In genomic region chr13:100203696-100204367, GRCh38 we compare ENCODE assay signal across 10 cellular contexts.
DNase-seq lines count a peak whose midpoint lies in the region; ATAC-seq and TF ChIP-seq lines count a peak whose summit lies in the region.
"Had no signal": no experiment of that assay in that cellular context is flagged by ENCODE, and none has a peak within 500 bp of the region (broad histone marks: within the 10 kb centered on the region; RNA-seq: fewer than 3 reads in every experiment).

No MANE protein-coding gene starts in this region.

- TF ChIP-seq CTCF in neural progenitor cell (IDR thresholded peaks at IDR 0.05) = no peak

- H3K36me3 Mint-ChIP-seq in activated T-helper 2 cell treated with anti-CD3 and anti-CD28 coated beads, Interferon-gamma antibody, Interleukin-2, Interleukin-4, amounts not matched to agents 10 μg/mL and 5 μg/mL and 100 μg/mL, durations not matched to agents 14 hours and 24 hours and 36 hours (ENCODE audit: low read depth) = no peaks in the 10 kb centered on the region
- peaks cover 12% of the 10 kb centered on the region for H3K36me3 Mint-ChIP-seq in neural progenitor cell

- H3K9ac ChIP-seq in neural progenitor cell = no peak overlapping the region

- H3K4me3 Mint-ChIP-seq in activated T-helper 2 cell treated with anti-CD3 and anti-CD28 coated beads, Interferon-gamma antibody, Interleukin-2, Interleukin-4, amounts not matched to agents 10 μg/mL and 5 μg/mL and 100 μg/mL, durations not matched to agents 14 hours and 24 hours and 36 hours (ENCODE audit: low read depth) = peak overlapping the region; percentile 52
- no peak overlapping the region for H3K4me3 Mint-ChIP-seq in neural progenitor cell

- H3F3A ChIP-seq in neural progenitor cell (ENCODE audit: low read depth) = no peaks in the 10 kb centered on the region

- H3K4me2 ChIP-seq in neural progenitor cell = no peak overlapping the region

- no peaks in the 10 kb centered on the region for H4K20me1 ChIP-seq in neural progenitor cell (ENCODE audit: low read depth)

- H3K9me3 Mint-ChIP-seq in activated T-helper 2 cell treated with anti-CD3 and anti-CD28 coated beads, Interferon-gamma antibody, Interleukin-2, Interleukin-4, amounts not matched to agents 10 μg/mL and 5 μg/mL and 100 μg/mL, durations not matched to agents 14 hours and 24 hours and 36 hours = peaks cover 5% of the 10 kb centered on the region
- H3K9me3 Mint-ChIP-seq in neural progenitor cell = peaks cover 12% of the 10 kb centered on the region

- H3K4me1 ChIP-seq in neural progenitor cell = no peaks in the 10 kb centered on the region

- H3K27ac Mint-ChIP-seq in activated T-helper 2 cell treated with anti-CD3 and anti-CD28 coated beads, Interferon-gamma antibody, Interleukin-2, Interleukin-4, amounts not matched to agents 10 μg/mL and 5 μg/mL and 100 μg/mL, durations not matched to agents 14 hours and 24 hours and 36 hours = peak overlapping the region; percentile 35
- no peak overlapping the region for H3K27ac Mint-ChIP-seq in neural progenitor cell

- no peaks in the 10 kb centered on the region for H3K27me3 ChIP-seq in neural progenitor cell

- no peak overlapping the region for H3K4me3 ChIP-seq in neural progenitor cell

- intact Hi-C loops in activated T-helper 2 cell treated with anti-CD3 and anti-CD28 coated beads, Interferon-gamma antibody, Interleukin-2, Interleukin-4, amounts not matched to agents 10 μg/mL and 5 μg/mL and 100 μg/mL, durations not matched to agents 14 hours and 24 hours and 36 hours (cut with micrococcal nuclease) = loop anchor here (5.0 to 10.0 kb wide), 2 partner anchors 69 to 117 kb away; partner anchors contain the start of gene PCCA

- H3K4me1 Mint-ChIP-seq in activated T-helper 2 cell treated with anti-CD3 and anti-CD28 coated beads, Interferon-gamma antibody, Interleukin-2, Interleukin-4, amounts not matched to agents 10 μg/mL and 5 μg/mL and 100 μg/mL, durations not matched to agents 14 hours and 24 hours and 36 hours (ENCODE audit: low read depth) = peaks cover 17% of the 10 kb centered on the region
- H3K4me1 Mint-ChIP-seq in neural progenitor cell = no peaks in the 10 kb centered on the region

- peaks cover 17% of the 10 kb centered on the region for H3K79me2 ChIP-seq in neural progenitor cell (ENCODE audit: low read depth)

- no peaks in the 10 kb centered on the region for H3K36me3 ChIP-seq in neural progenitor cell
- H3K36me3 ChIP-seq: WERI-Rb-1 had no signal

- H3K9me3 ChIP-seq in neural progenitor cell (ENCODE audit: low read depth) = peaks cover 3% of the 10 kb centered on the region

- peak; percentile 66 for DNase-seq in NOMO-1 treated with DMSO at 0.1 percent for 48 hours (lab: John Stamatoyannopoulos, UW; ENCODE audit: unreplicated experiment)
- DNase-seq in NOMO-1 treated with dmso at 0.1 percent for 144 hours (lab: John Stamatoyannopoulos, UW; ENCODE audit: unreplicated experiment) = no peak
- DNase-seq in activated T-helper 2 cell treated with anti-CD3 and anti-CD28 coated beads, Interferon-gamma antibody, Interleukin-2, Interleukin-4, amounts not matched to agents 10 μg/mL and 5 μg/mL and 100 μg/mL, durations not matched to agents 14 hours and 24 hours and 36 hours (ENCODE audit: low spot score) = no peak
- peak; percentile 71 for DNase-seq in non-pigmented ciliary epithelial cell (ENCODE audit: low read depth)
- DNase-seq in hippocampal formation (lab: John Stamatoyannopoulos, UW) = no peak
- no peak for DNase-seq in amygdala (lab: John Stamatoyannopoulos, UW)
- DNase-seq in neural progenitor cell (ENCODE audit: low spot score) = no peak
- DNase-seq: WERI-Rb-1 had no signal

- peak; percentile 71 for ATAC-seq in HG03432 (IDR thresholded peaks at IDR 0.05; ENCODE audit: unreplicated experiment)

- no peak overlapping the region for H3K27ac ChIP-seq in neural progenitor cell
- H3K27ac ChIP-seq: 22Rv1, WERI-Rb-1 had no signal

- no peak overlapping the region for H2AFZ ChIP-seq in neural progenitor cell (replicated peaks)

- peaks cover 6% of the 10 kb centered on the region for H3K27me3 Mint-ChIP-seq in activated T-helper 2 cell treated with anti-CD3 and anti-CD28 coated beads, Interferon-gamma antibody, Interleukin-2, Interleukin-4, amounts not matched to agents 10 μg/mL and 5 μg/mL and 100 μg/mL, durations not matched to agents 14 hours and 24 hours and 36 hours (ENCODE audit: low read depth)
- no peaks in the 10 kb centered on the region for H3K27me3 Mint-ChIP-seq in neural progenitor cell (ENCODE audit: insufficient read depth, low read depth)

Comparison
In these comparisons a context has a peak if more than half of its experiments do, and no peak if none do; other contexts are left out.
1. DNase-seq: peak in NOMO-1 treated with DMSO at 0.1 percent for 48 hours (single experiment) and non-pigmented ciliary epithelial cell (single experiment); none in NOMO-1 treated with dmso at 0.1 percent for 144 hours (single experiment), activated T-helper 2 cell treated with anti-CD3 and anti-CD28 coated beads, Interferon-gamma antibody, Interleukin-2, Interleukin-4, amounts not matched to agents 10 μg/mL and 5 μg/mL and 100 μg/mL, durations not matched to agents 14 hours and 24 hours and 36 hours (single experiment), hippocampal formation (0 of 2), amygdala (0 of 56) and neural progenitor cell (single experiment).